ENCODE assay signal across 1 cellular context in the genomic region with DNA sequence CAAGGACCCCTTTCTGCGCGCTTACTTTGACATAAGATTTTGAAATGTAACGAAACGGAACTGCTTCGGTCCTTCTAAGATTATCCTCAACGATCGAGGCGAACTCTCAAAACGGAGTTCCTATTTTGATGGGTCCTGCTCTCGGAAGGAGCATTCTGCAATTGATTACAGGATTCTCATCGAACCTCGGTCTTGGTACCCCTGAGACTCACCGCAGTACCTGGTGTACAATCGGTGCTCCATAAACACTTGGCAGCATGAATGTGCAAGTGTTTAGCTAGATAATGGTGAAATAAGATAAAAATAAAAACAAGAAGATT.
TF ChIP-seq lines count a peak whose summit lies in the region.

No MANE protein-coding gene starts in this region.

TF ChIP-seq in GM23338, 12 proteins besides CTCF, POLR2A, EP300 and RAD21 (continued from another document):
- TF ChIP-seq, protein P1, sequence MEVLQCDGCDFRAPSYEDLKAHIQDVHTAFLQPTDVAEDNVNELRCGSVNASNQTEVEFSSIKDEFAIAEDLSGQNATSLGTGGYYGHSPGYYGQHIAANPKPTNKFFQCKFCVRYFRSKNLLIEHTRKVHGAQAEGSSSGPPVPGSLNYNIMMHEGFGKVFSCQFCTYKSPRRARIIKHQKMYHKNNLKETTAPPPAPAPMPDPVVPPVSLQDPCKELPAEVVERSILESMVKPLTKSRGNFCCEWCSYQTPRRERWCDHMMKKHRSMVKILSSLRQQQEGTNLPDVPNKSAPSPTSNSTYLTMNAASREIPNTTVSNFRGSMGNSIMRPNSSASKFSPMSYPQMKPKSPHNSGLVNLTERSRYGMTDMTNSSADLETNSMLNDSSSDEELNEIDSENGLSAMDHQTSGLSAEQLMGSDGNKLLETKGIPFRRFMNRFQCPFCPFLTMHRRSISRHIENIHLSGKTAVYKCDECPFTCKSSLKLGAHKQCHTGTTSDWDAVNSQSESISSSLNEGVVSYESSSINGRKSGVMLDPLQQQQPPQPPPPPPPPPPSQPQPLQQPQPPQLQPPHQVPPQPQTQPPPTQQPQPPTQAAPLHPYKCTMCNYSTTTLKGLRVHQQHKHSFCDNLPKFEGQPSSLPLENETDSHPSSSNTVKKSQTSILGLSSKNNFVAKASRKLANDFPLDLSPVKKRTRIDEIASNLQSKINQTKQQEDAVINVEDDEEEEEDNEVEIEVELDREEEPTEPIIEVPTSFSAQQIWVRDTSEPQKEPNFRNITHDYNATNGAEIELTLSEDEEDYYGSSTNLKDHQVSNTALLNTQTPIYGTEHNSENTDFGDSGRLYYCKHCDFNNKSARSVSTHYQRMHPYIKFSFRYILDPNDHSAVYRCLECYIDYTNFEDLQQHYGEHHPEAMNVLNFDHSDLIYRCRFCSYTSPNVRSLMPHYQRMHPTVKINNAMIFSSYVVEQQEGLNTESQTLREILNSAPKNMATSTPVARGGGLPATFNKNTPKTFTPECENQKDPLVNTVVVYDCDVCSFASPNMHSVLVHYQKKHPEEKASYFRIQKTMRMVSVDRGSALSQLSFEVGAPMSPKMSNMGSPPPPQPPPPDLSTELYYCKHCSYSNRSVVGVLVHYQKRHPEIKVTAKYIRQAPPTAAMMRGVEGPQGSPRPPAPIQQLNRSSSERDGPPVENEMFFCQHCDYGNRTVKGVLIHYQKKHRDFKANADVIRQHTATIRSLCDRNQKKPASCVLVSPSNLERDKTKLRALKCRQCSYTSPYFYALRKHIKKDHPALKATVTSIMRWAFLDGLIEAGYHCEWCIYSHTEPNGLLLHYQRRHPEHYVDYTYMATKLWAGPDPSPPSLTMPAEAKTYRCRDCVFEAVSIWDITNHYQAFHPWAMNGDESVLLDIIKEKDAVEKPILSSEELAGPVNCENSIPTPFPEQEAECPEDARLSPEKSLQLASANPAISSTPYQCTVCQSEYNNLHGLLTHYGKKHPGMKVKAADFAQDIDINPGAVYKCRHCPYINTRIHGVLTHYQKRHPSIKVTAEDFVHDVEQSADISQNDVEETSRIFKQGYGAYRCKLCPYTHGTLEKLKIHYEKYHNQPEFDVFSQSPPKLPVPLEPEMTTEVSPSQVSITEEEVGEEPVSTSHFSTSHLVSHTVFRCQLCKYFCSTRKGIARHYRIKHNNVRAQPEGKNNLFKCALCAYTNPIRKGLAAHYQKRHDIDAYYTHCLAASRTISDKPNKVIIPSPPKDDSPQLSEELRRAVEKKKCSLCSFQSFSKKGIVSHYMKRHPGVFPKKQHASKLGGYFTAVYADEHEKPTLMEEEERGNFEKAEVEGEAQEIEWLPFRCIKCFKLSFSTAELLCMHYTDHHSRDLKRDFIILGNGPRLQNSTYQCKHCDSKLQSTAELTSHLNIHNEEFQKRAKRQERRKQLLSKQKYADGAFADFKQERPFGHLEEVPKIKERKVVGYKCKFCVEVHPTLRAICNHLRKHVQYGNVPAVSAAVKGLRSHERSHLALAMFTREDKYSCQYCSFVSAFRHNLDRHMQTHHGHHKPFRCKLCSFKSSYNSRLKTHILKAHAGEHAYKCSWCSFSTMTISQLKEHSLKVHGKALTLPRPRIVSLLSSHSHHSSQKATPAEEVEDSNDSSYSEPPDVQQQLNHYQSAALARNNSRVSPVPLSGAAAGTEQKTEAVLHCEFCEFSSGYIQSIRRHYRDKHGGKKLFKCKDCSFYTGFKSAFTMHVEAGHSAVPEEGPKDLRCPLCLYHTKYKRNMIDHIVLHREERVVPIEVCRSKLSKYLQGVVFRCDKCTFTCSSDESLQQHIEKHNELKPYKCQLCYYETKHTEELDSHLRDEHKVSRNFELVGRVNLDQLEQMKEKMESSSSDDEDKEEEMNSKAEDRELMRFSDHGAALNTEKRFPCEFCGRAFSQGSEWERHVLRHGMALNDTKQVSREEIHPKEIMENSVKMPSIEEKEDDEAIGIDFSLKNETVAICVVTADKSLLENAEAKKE (CRISPR knock-in tag; IDR thresholded peaks at IDR 0.05) = no peak
- no peak for TF ChIP-seq ZNF114 (CRISPR knock-in tag; IDR thresholded peaks at IDR 0.05)
- TF ChIP-seq EZH2phosphoT487 (IDR thresholded peaks at IDR 0.05; ENCODE audit: unreplicated experiment) = no peak
- TF ChIP-seq, protein P2, sequence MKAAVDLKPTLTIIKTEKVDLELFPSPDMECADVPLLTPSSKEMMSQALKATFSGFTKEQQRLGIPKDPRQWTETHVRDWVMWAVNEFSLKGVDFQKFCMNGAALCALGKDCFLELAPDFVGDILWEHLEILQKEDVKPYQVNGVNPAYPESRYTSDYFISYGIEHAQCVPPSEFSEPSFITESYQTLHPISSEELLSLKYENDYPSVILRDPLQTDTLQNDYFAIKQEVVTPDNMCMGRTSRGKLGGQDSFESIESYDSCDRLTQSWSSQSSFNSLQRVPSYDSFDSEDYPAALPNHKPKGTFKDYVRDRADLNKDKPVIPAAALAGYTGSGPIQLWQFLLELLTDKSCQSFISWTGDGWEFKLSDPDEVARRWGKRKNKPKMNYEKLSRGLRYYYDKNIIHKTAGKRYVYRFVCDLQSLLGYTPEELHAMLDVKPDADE (IDR thresholded peaks at IDR 0.05) = no peak
- TF ChIP-seq JUNB (IDR thresholded peaks at IDR 0.05; ENCODE audit: unreplicated experiment) = no peak
- TF ChIP-seq POLR2AphosphoS5 (IDR thresholded peaks at IDR 0.05; ENCODE audit: low read depth) = no peak
- no peak for TF ChIP-seq EZH2 (IDR thresholded peaks at IDR 0.05; ENCODE audit: low read depth, unreplicated experiment)
TF ChIP-seq in GM23338: peak in this region for 0.
